In genomic region chr4:103429283-103429682, GRCh38 we compare ENCODE assay signal across 10 cellular contexts.
DNase-seq lines count a peak whose midpoint lies in the region; ATAC-seq and TF ChIP-seq lines count a peak whose summit lies in the region.
"Had no signal": no experiment of that assay in that cellular context is flagged by ENCODE, and none has a peak within 500 bp of the region (broad histone marks: within the 10 kb centered on the region; RNA-seq: fewer than 3 reads in every experiment).

No MANE protein-coding gene starts in this region.

- peak; percentile 18 to 26 for DNase-seq in activated T-cell treated with anti-CD3 and anti-CD28 coated beads, Interleukin-2, amount 50 U/mL, for 48 hours
- DNase-seq in activated T-cell treated with anti-CD3 and anti-CD28 coated beads, Interleukin-2, amount 50 U/mL, for 1 hour: no peak
- DNase-seq in HCT116 (ENCODE audit: low read depth, low spot score): peak; percentile 38
- peak; percentile 76 for DNase-seq in Karpas-422
- peak; percentile 18 for DNase-seq in nephron progenitor cell
- DNase-seq in effector memory CD4-positive, alpha-beta T cell: no peak
- DNase-seq in SK-N-DZ (ENCODE audit: low spot score): no peak
- DNase-seq in SHP77 (lab: John Stamatoyannopoulos, UW): no peak

- TF ChIP-seq CTCF in HCT116 (IDR thresholded peaks at IDR 0.05 in 2 of 3, conservative IDR thresholded peaks at IDR 0.05 in 1 of 3; ENCODE audit: borderline replicate concordance in 1 of 3, insufficient read depth in 1 of 3, low read depth in 2 of 3, low read length in 2 of 3): peak in 2 of 3 experiments; percentile 52 to 58; a peak in 4 of 6 replicates
- TF ChIP-seq CTCF in nephron progenitor cell (IDR thresholded peaks at IDR 0.05): peak; percentile 17

- H3K27ac ChIP-seq in HCT116 (ENCODE audit: low read depth, low read length) (no peak overlapping the region), Karpas-422 (ENCODE audit: low read length) (no peak overlapping the region)
- H3K27ac ChIP-seq in effector memory CD4-positive, alpha-beta T cell (ENCODE audit: insufficient read depth, low read length, poor library complexity, severe bottlenecking): no peak overlapping the region
- H3K27ac ChIP-seq: SK-N-MC had no signal

- peak overlapping the region; percentile 13; the same call in 1 of the 2 replicates for H3K4me2 ChIP-seq in HCT116 (ENCODE audit: low read length)
- no peak overlapping the region for H3K4me2 ChIP-seq in Karpas-422 (ENCODE audit: low read depth, low read length, poor library complexity, severe bottlenecking)

- H3K27me3 ChIP-seq in HCT116 (ENCODE audit: insufficient read depth, low read length) (no peaks in the 10 kb centered on the region), Karpas-422 (ENCODE audit: low read length) (no peaks in the 10 kb centered on the region)
- H3K27me3 ChIP-seq in effector memory CD4-positive, alpha-beta T cell (replicated peaks; ENCODE audit: control insufficient read depth, insufficient read depth, low read length, poor library complexity, severe bottlenecking): no peaks in the 10 kb centered on the region

- no peaks in the 10 kb centered on the region for H3K36me3 ChIP-seq in HCT116 (ENCODE audit: control insufficient read depth in 1 of 2, insufficient read depth in 2 of 2, low read length in 2 of 2)
- no peaks in the 10 kb centered on the region for H3K36me3 ChIP-seq in Karpas-422 (ENCODE audit: insufficient read depth, low read length)
- H3K36me3 ChIP-seq in effector memory CD4-positive, alpha-beta T cell (ENCODE audit: control insufficient read depth, insufficient read depth, low read length): no peaks in the 10 kb centered on the region

- no peaks in the 10 kb centered on the region for H3K9me2 ChIP-seq in HCT116 (ENCODE audit: insufficient read depth)
- no peaks in the 10 kb centered on the region for H3K9me2 ChIP-seq in Karpas-422 (replicated peaks; ENCODE audit: insufficient read depth, low read length)

- RAD21 ChIA-PET in HCT116 (lab: Charles Lee; ENCODE audit: low non-redundant PET in 1 of 2, low total read pairs in 2 of 2, uncharacterized antibody in 2 of 2, unreplicated experiment in 2 of 2): interaction anchor here in 1 of 2 experiments (1.2 kb wide), 1 partner anchor 225 kb away, joined by 3 read pairs; no protein-coding TSS in a partner anchor

- H2AFZ ChIP-seq in HCT116 (ENCODE audit: low read depth, low read length, poor library complexity, severe bottlenecking): peak overlapping the region; percentile 59
- no peak overlapping the region for H2AFZ ChIP-seq in Karpas-422 (ENCODE audit: low read length)

- POLR2A ChIA-PET in HCT116 (lab: Charles Lee): no interaction called here

- no peak overlapping the region for H3K9ac ChIP-seq in HCT116 (ENCODE audit: low read length)
- no peak overlapping the region for H3K9ac ChIP-seq in Karpas-422 (ENCODE audit: low read length)

- no peak for TF ChIP-seq POLR2A in HCT116 (IDR thresholded peaks at IDR 0.05; ENCODE audit: borderline replicate concordance, extremely low read depth, insufficient read depth, insufficient read length)

- H3K9me3 ChIP-seq in HCT116 (ENCODE audit: control insufficient read depth in 1 of 2, insufficient read depth in 1 of 2, low read depth in 1 of 2, low read length in 2 of 2) (no peaks in the 10 kb centered on the region), Karpas-422 (ENCODE audit: low read length) (no peaks in the 10 kb centered on the region)
- H3K9me3 ChIP-seq in effector memory CD4-positive, alpha-beta T cell (ENCODE audit: control insufficient read depth, low read length): no peaks in the 10 kb centered on the region

- no peaks in the 10 kb centered on the region for H3K36me3 Mint-ChIP-seq in nephron progenitor cell (ENCODE audit: low read depth)

- no peak overlapping the region for H3K27ac Mint-ChIP-seq in nephron progenitor cell
- H3K27ac Mint-ChIP-seq: B cell had no signal

- peak; percentile 94 for ATAC-seq in HCT116

- CTCF ChIA-PET in HCT116 (lab: Charles Lee): no interaction called here

- H3K4me1 ChIP-seq in HCT116 (ENCODE audit: control insufficient read depth in 1 of 2, insufficient read depth in 2 of 2, low read length in 2 of 2) (peaks cover 0 to 11% of the 10 kb centered on the region in 2 experiments; a peak in 1 of 4 replicates), Karpas-422 (ENCODE audit: low read length) (no peaks in the 10 kb centered on the region)
- H3K4me1 ChIP-seq in effector memory CD4-positive, alpha-beta T cell (ENCODE audit: control insufficient read depth, insufficient read depth, low read length, poor library complexity, severe bottlenecking): no peaks in the 10 kb centered on the region

- H3K4me3 ChIP-seq in HCT116 (replicated peaks in 1 of 2; ENCODE audit: low read depth in 1 of 2, low read length in 2 of 2) (no peak overlapping the region), Karpas-422 (ENCODE audit: low read length) (no peak overlapping the region)
- H3K4me3 ChIP-seq in effector memory CD4-positive, alpha-beta T cell (ENCODE audit: insufficient read depth, low read depth, low read length, poor library complexity, severe bottlenecking): no peak overlapping the region
- H3K4me3 ChIP-seq: SK-N-MC had no signal

- H3K4me3 Mint-ChIP-seq in nephron progenitor cell: no peak overlapping the region
- H3K4me3 Mint-ChIP-seq: B cell had no signal

- no peaks in the 10 kb centered on the region for H3K9me3 Mint-ChIP-seq in nephron progenitor cell

- no TSS peak for BruUV-seq in HCT116 (replicated peaks; lab: Mats Ljungman, UMichigan)

- H3K4me1 Mint-ChIP-seq in nephron progenitor cell: no peaks in the 10 kb centered on the region
- H3K4me1 Mint-ChIP-seq: B cell had no signal

- peak; percentile 44 for TF ChIP-seq RAD21 in HCT116 (IDR thresholded peaks at IDR 0.05; ENCODE audit: low read depth)

- H3K79me2 ChIP-seq in HCT116 (ENCODE audit: insufficient read depth, low read length) (no peaks in the 10 kb centered on the region), Karpas-422 (ENCODE audit: low read length) (no peaks in the 10 kb centered on the region)

- no peaks in the 10 kb centered on the region for H4K20me1 ChIP-seq in HCT116 (ENCODE audit: insufficient read depth)
- H4K20me1 ChIP-seq in Karpas-422 (ENCODE audit: insufficient read depth, low read depth, low read length): no peaks in the 10 kb centered on the region

- intact Hi-C loops in HCT116 (cut with micrococcal nuclease): no loop called here

- no peaks in the 10 kb centered on the region for H3K27me3 Mint-ChIP-seq in nephron progenitor cell (ENCODE audit: low read depth, poor library complexity)
- H3K27me3 Mint-ChIP-seq: B cell had no signal

TF ChIP-seq in HCT116, 20 proteins besides CTCF, POLR2A, EP300 and RAD21:
- no peak for TF ChIP-seq MAX (IDR thresholded peaks at IDR 0.05)
- TF ChIP-seq TCF7L2 (IDR thresholded peaks at IDR 0.05; ENCODE audit: borderline replicate concordance, extremely low read depth, insufficient read depth, insufficient read length): peak; percentile 92

Comparison
In these comparisons a context has a peak if more than half of its experiments do, and no peak if none do; other contexts are left out.
1. DNase-seq: peak in activated T-cell treated with anti-CD3 and anti-CD28 coated beads, Interleukin-2, amount 50 U/mL, for 48 hours (2 of 2), HCT116 (single experiment), Karpas-422 (single experiment) and nephron progenitor cell (single experiment); none in activated T-cell treated with anti-CD3 and anti-CD28 coated beads, Interleukin-2, amount 50 U/mL, for 1 hour (single experiment), effector memory CD4-positive, alpha-beta T cell (0 of 3), SK-N-DZ (single experiment) and SHP77 (0 of 2).